ENCODE assay signal across 19 cellular contexts in genomic region chr2:70939001-70939846, GRCh38. TPM values are rescaled to one million over a fixed set of nuclear protein-coding genes. Genes with fewer than 3 reads are reported as not detected.
DNase-seq lines count a peak whose midpoint lies in the region; ATAC-seq and TF ChIP-seq lines count a peak whose summit lies in the region.
"Had no signal": no experiment of that assay in that cellular context is flagged by ENCODE, and none has a peak within 500 bp of the region (broad histone marks: within the 10 kb centered on the region; RNA-seq: fewer than 3 reads in every experiment).

No MANE protein-coding gene starts in this region.

- no peaks in the 10 kb centered on the region for H3K79me1 ChIP-seq in neuronal stem cell (ENCODE audit: low read depth, low read length)

- peaks cover 61% of the 10 kb centered on the region for H3K27me3 Mint-ChIP-seq in GM23338 (ENCODE audit: insufficient read depth, low read depth, poor library complexity)

- H3K4ac ChIP-seq in neuronal stem cell (ENCODE audit: low read length) = no peak overlapping the region

- peak overlapping the region; percentile 55 for H3K18ac ChIP-seq in neuronal stem cell (ENCODE audit: low read length)

- peak overlapping the region; percentile 78; the same call in 1 of the 2 replicates for H2AFZ ChIP-seq in GM23338
- H2AFZ ChIP-seq in neuronal stem cell (ENCODE audit: low read length) = peak overlapping the region; percentile 40

- H3K27ac ChIP-seq in GM23338 (ENCODE audit: low read depth) = no peak overlapping the region
- H3K27ac ChIP-seq in neuronal stem cell (replicated peaks; ENCODE audit: low read length) = peak overlapping the region; percentile 2
- H3K27ac ChIP-seq: adrenal gland, RWPE1 had no signal

- peak; percentile 69 for ATAC-seq in GM23338
- ATAC-seq: activated T-cell treated with anti-CD3 and anti-CD28 coated beads, Interleukin-2, amount 50 U/mL, for 72 hours had no signal

- no peaks in the 10 kb centered on the region for H3F3A ChIP-seq in GM23338 (replicated peaks; ENCODE audit: low read depth)

- no peaks in the 10 kb centered on the region for H3K9me3 ChIP-seq in iPS-15b (ENCODE audit: control insufficient read depth, insufficient read depth, low read length)
- H3K9me3 ChIP-seq in neuronal stem cell (replicated peaks in 1 of 2; ENCODE audit: control insufficient read depth in 2 of 2, insufficient read depth in 1 of 2, low read depth in 1 of 2, low read length in 2 of 2) = no peaks in the 10 kb centered on the region
- H3K9me3 ChIP-seq: adrenal gland had no signal

- H3K27ac Mint-ChIP-seq in GM23338 = no peak overlapping the region
- H3K27ac Mint-ChIP-seq: activated T-cell treated with anti-CD3 and anti-CD28 coated beads, Interleukin-2, amount 50 U/mL, for 72 hours had no signal

- peak overlapping the region; percentile 38 for H2BK120ac ChIP-seq in neuronal stem cell (ENCODE audit: low read depth, low read length)

- no peak for TF ChIP-seq CTCF in GM23338 (conservative IDR thresholded peaks at IDR 0.05; ENCODE audit: low read depth in 2 of 2)
- TF ChIP-seq CTCF in GM13976 (IDR thresholded peaks at IDR 0.05; ENCODE audit: borderline replicate concordance, control extremely low read depth, extremely low read depth, insufficient read depth, missing control alignments) = no peak

- no peak overlapping the region for H4K8ac ChIP-seq in neuronal stem cell (ENCODE audit: low read depth, low read length)

- H3K4me2 ChIP-seq in GM23338 (peak overlapping the region; percentile 81), neuronal stem cell (ENCODE audit: insufficient read depth, low read length, poor library complexity, severe bottlenecking) (peak overlapping the region; percentile 47)

- H3K9ac ChIP-seq in iPS-15b (ENCODE audit: low read depth, low read length) (no peak overlapping the region), neuronal stem cell (ENCODE audit: low read depth, low read length, poor library complexity) (no peak overlapping the region)

- WGBS in neuronal stem cell (ENCODE audit: extremely low coverage in 2 of 2, insufficient read length in 2 of 2, insufficient replicate concordance in 1 of 2), 2 donors = no CpG with 5 or more reads among the region's 30 CpGs

- H3K27me3 ChIP-seq in GM23338 (ENCODE audit: insufficient read depth) = peaks cover 64% of the 10 kb centered on the region
- H3K27me3 ChIP-seq in iPS-15b (ENCODE audit: control insufficient read depth, insufficient read depth, low read length) = peaks cover 78% of the 10 kb centered on the region
- peaks cover 0 to 2% (median 0%) of the 10 kb centered on the region in 3 experiments for H3K27me3 ChIP-seq in neuronal stem cell (ENCODE audit: control insufficient read depth in 3 of 3, insufficient read depth in 3 of 3, low read depth in 1 of 3, low read length in 3 of 3)
- H3K27me3 ChIP-seq: adrenal gland had no signal

- H3K23ac ChIP-seq in neuronal stem cell (ENCODE audit: low read depth, low read length, poor library complexity) = no peak overlapping the region

- H3K4me1 Mint-ChIP-seq in GM23338 = peaks cover 48% of the 10 kb centered on the region

- H3K36me3 ChIP-seq in GM23338 (ENCODE audit: insufficient read depth) (no peaks in the 10 kb centered on the region), iPS-15b (ENCODE audit: control insufficient read depth, insufficient read depth, low read length) (no peaks in the 10 kb centered on the region), neuronal stem cell (replicated peaks in 1 of 2; ENCODE audit: control insufficient read depth in 2 of 2, insufficient read depth in 2 of 2, low read length in 2 of 2) (no peaks in the 10 kb centered on the region)
- H3K36me3 ChIP-seq: adrenal gland had no signal

- H3K9me2 ChIP-seq in GM23338 (ENCODE audit: insufficient read depth) = no peaks in the 10 kb centered on the region

- H3K9me3 Mint-ChIP-seq in GM23338 = no peaks in the 10 kb centered on the region
- H3K9me3 Mint-ChIP-seq: activated T-cell treated with anti-CD3 and anti-CD28 coated beads, Interleukin-2, amount 50 U/mL, for 72 hours had no signal

- H2BK12ac ChIP-seq in neuronal stem cell (ENCODE audit: low read length) = peak overlapping the region; percentile 18

- H3K4me3 ChIP-seq in GM23338 (peak overlapping the region; percentile 55), iPS-15b (ENCODE audit: low read depth, low read length) (peak overlapping the region; percentile 53), neuronal stem cell (ENCODE audit: low read length in 2 of 2) (peak overlapping the region in 1 of 2 donors; percentile 61)
- H3K4me3 ChIP-seq: adrenal gland had no signal

- DNase-seq in GM23338 (ENCODE audit: low spot score) (peak; percentile 80), NCI-H146 treated with DMSO at 0.1 percent for 48 hours (lab: John Stamatoyannopoulos, UW; ENCODE audit: unreplicated experiment) (peak; percentile 29), neuronal stem cell (ENCODE audit: low spot score) (peak; percentile 73), NCI-H2196 treated with DMSO at 0.1 percent for 48 hours (lab: John Stamatoyannopoulos, UW; ENCODE audit: unreplicated experiment) (no peak), GM13976 (ENCODE audit: low spot score) (no peak), AG08396 (ENCODE audit: low spot score) (no peak)
- DNase-seq in activated CD4-positive, CD25-positive, alpha-beta regulatory T cell (lab: John Stamatoyannopoulos, UW) = no peak
- DNase-seq: activated T-cell treated with anti-CD3 and anti-CD28 coated beads, Interleukin-2, amount 50 U/mL, for 72 hours; COR-L47; EL; midbrain; NCI-H226; NK-92 treated with Interleukin-12 subunit alpha and Interleukin-12 subunit beta, amount 100 ng/mL, for 24 hours; nucleus accumbens; stimulated activated CD4-positive, alpha-beta T cell treated with anti-CD3 and anti-CD28 coated beads, Interleukin-4, amount 100 ng/mL, for 1 hour had no signal

- H3K14ac ChIP-seq in neuronal stem cell (ENCODE audit: low read length) = no peak overlapping the region

- no peaks in the 10 kb centered on the region for H3K79me2 ChIP-seq in GM23338 (replicated peaks; ENCODE audit: insufficient read depth)

- no peaks in the 10 kb centered on the region for H3K36me3 Mint-ChIP-seq in GM23338 (ENCODE audit: low read depth)

- in situ Hi-C loops in GM13976 (cut with MboI; ENCODE audit: low sequenced_read_pairs, unreplicated experiment) = no loop called here

- H2AK5ac ChIP-seq in neuronal stem cell (ENCODE audit: low read depth, low read length) = peak overlapping the region; percentile 72

- H3K4me1 ChIP-seq in GM23338 (ENCODE audit: insufficient read depth) (peaks cover 30% of the 10 kb centered on the region), iPS-15b (ENCODE audit: control insufficient read depth, insufficient read depth, low read length) (peaks cover 27% of the 10 kb centered on the region), neuronal stem cell (ENCODE audit: control insufficient read depth in 2 of 2, insufficient read depth in 1 of 2, low read depth in 1 of 2, low read length in 2 of 2) (peaks cover 64 to 67% of the 10 kb centered on the region in 2 donors)
- H3K4me1 ChIP-seq: adrenal gland had no signal

- H4K91ac ChIP-seq in neuronal stem cell (ENCODE audit: low read depth, low read length, poor library complexity) = no peak overlapping the region

- peak overlapping the region; percentile 77 for H2BK5ac ChIP-seq in neuronal stem cell (ENCODE audit: low read length)

- H2BK15ac ChIP-seq in neuronal stem cell (ENCODE audit: low read length) = no peak overlapping the region

- peak overlapping the region; percentile 56 for H3K4me3 Mint-ChIP-seq in GM23338
- H3K4me3 Mint-ChIP-seq: activated T-cell treated with anti-CD3 and anti-CD28 coated beads, Interleukin-2, amount 50 U/mL, for 72 hours had no signal

- no peaks in the 10 kb centered on the region for H4K20me1 ChIP-seq in GM23338 (replicated peaks; ENCODE audit: insufficient read depth)

TF ChIP-seq in GM23338, 12 proteins besides CTCF, POLR2A, EP300 and RAD21:
- no peak for TF ChIP-seq EZH2phosphoT487 (IDR thresholded peaks at IDR 0.05; ENCODE audit: unreplicated experiment)
- TF ChIP-seq JUNB (IDR thresholded peaks at IDR 0.05; ENCODE audit: unreplicated experiment) = peak; percentile 82

RNA-seq across cellular contexts. Expression of gene ATP6V1B1, which starts 3.5 kb away (rescaled TPM):
- total RNA-seq in GM23338 (2014; rRNA removed; shearing (Covaris generic)) = not detected in 2 replicates
- not detected in 2 replicates for polyA plus RNA-seq in GM23338 (2016; fragmentation: Nextera tagmentation; extraction: Ambion mirVana)
- polyA plus RNA-seq in neuronal stem cell (2013, experiment 1 of 2) = 1.9 TPM
- polyA plus RNA-seq in neuronal stem cell (2013, experiment 2 of 2) = 2.3 TPM
- total RNA-seq: activated T-cell treated with anti-CD3 and anti-CD28 coated beads, Interleukin-2, amount 50 U/mL, for 72 hours; subcutaneous adipose tissue had no signal

RNA-seq across cellular contexts. Expression of gene VAX2, which starts 38.8 kb away (rescaled TPM):
- 0.31 TPM in 1 of 2 replicates, not detected in the other for total RNA-seq in GM23338 (2014; rRNA removed; shearing (Covaris generic))
- not detected in 2 replicates for polyA plus RNA-seq in GM23338 (2016; fragmentation: Nextera tagmentation; extraction: Ambion mirVana)
- 2.1 TPM for polyA plus RNA-seq in neuronal stem cell (2013, experiment 1 of 2)
- 2.4 TPM for polyA plus RNA-seq in neuronal stem cell (2013, experiment 2 of 2)
- total RNA-seq: activated T-cell treated with anti-CD3 and anti-CD28 coated beads, Interleukin-2, amount 50 U/mL, for 72 hours had no signal

RNA-seq across cellular contexts. Expression of gene ANKRD53, which starts 39.2 kb away (rescaled TPM):
- total RNA-seq in GM23338 (2014; rRNA removed; shearing (Covaris generic)) = 0.73 and 1.3 TPM in 2 replicates
- 0.32 and 0.59 TPM in 2 replicates for polyA plus RNA-seq in GM23338 (2016; fragmentation: Nextera tagmentation; extraction: Ambion mirVana)
- polyA plus RNA-seq in neuronal stem cell (2013, experiment 1 of 2) = 0.33 TPM
- polyA plus RNA-seq in neuronal stem cell (2013, experiment 2 of 2) = 0.35 TPM

RNA-seq across cellular contexts. Expression of gene TEX261, which starts 55.4 kb away (rescaled TPM):
- total RNA-seq in GM23338 (2014; rRNA removed; shearing (Covaris generic)) = 17.5 and 22.8 TPM in 2 replicates
- polyA plus RNA-seq in GM23338 (2016; fragmentation: Nextera tagmentation; extraction: Ambion mirVana) = 5.7 and 6.0 TPM in 2 replicates
- 16.7 TPM for polyA plus RNA-seq in neuronal stem cell (2013, experiment 1 of 2)
- polyA plus RNA-seq in neuronal stem cell (2013, experiment 2 of 2) = 16.5 TPM

Comparison
In these comparisons a context has a peak if more than half of its experiments do, and no peak if none do; other contexts are left out.
1. DNase-seq: peak in GM23338 (single experiment), NCI-H146 treated with DMSO at 0.1 percent for 48 hours (single experiment) and neuronal stem cell (single experiment); none in NCI-H2196 treated with DMSO at 0.1 percent for 48 hours (single experiment), GM13976 (single experiment), activated CD4-positive, CD25-positive, alpha-beta regulatory T cell (0 of 4) and AG08396 (single experiment).